In the genomic region with DNA sequence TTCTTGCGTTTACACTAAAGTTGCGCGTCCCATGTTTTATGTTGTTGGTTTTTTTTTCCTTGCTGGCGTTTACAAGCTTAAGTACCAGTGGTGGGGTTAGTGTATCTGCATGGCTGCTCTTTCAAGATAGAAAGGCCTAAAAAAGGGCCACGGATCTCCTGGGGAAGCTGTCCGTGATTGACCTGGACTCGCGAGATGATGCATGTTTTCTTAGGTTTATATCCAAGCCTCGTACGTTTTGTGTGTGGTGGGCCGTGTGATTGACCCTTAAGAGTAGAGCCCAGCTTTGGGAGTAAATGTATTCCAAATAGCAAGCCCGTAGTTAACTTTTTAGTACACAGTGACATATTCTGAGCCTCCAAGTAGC, we compare ENCODE assay signal across 8 cellular contexts. TPM values are rescaled to one million over a fixed set of nuclear protein-coding genes. Genes with fewer than 3 reads are reported as not detected.
DNase-seq lines count a peak whose midpoint lies in the region; ATAC-seq and TF ChIP-seq lines count a peak whose summit lies in the region.
"Not testable (repeated sequence)": the region's sequence is repeated elsewhere in the genome, so short reads cannot be mapped to it uniquely, and the experiment has no call there.

No MANE protein-coding gene starts in this region.

- not testable (repeated sequence) for TF ChIP-seq POLR2A in breast epithelium (IDR thresholded peaks at IDR 0.05); testis (IDR thresholded peaks at IDR 0.05)

- not testable (repeated sequence) for H3K4me1 ChIP-seq in breast epithelium, testis
- peaks cover 0 to 17% of the 10 kb centered on the region in 2 donors for H3K4me1 ChIP-seq in right atrium auricular region

- H3K9me3 Mint-ChIP-seq in natural killer cell, result not testable (repeated sequence)

- TF ChIP-seq CTCF in breast epithelium (IDR thresholded peaks at IDR 0.05); right atrium auricular region (IDR thresholded peaks at IDR 0.05); natural killer cell (IDR thresholded peaks at IDR 0.05); testis (IDR thresholded peaks at IDR 0.05): not testable (repeated sequence)

- H3K36me3 ChIP-seq in breast epithelium; right atrium auricular region; testis (ENCODE audit: low read depth, missing control alignments): not testable (repeated sequence)

- H3K4me3 Mint-ChIP-seq in T-helper 17 cell, result peak overlapping the region; percentile 99
- H3K4me3 Mint-ChIP-seq in natural killer cell, result peak overlapping the region; percentile 100

- H3K36me3 Mint-ChIP-seq in T-helper 17 cell (ENCODE audit: low read depth); natural killer cell: not testable (repeated sequence)

- 0% methylated on average over 12 of the region's 12 CpGs for WGBS in testis, 2 donors

- H3K9me3 ChIP-seq in T-helper 17 cell (ENCODE audit: control insufficient read depth, low read length, poor library complexity, severe bottlenecking); breast epithelium; right atrium auricular region; testis: not testable (repeated sequence)

- DNase-seq in EH (ENCODE audit: low read depth), result peak; percentile 17
- DNase-seq in HT-29 (ENCODE audit: low spot score), result peak; percentile 9
- not testable (repeated sequence) for DNase-seq in T-helper 17 cell; breast epithelium (ENCODE audit: low spot score in 2 of 2); right atrium auricular region (ENCODE audit: low spot score); natural killer cell; testis

- H3K27ac Mint-ChIP-seq in T-helper 17 cell (peak overlapping the region; percentile 74), natural killer cell (peak overlapping the region; percentile 92 to 97)

- H3K4me1 Mint-ChIP-seq in T-helper 17 cell (peaks cover 20% of the 10 kb centered on the region), natural killer cell (peaks cover 40 to 43% of the 10 kb centered on the region in 2 donors)

- ATAC-seq in GM21825 (IDR thresholded peaks at IDR 0.05; ENCODE audit: unreplicated experiment) (peak; percentile 14), T-helper 17 cell (peak; percentile 13), natural killer cell (peak; percentile 7 to 22 (median 10))

- H3K4me3 ChIP-seq in breast epithelium (peak overlapping the region; percentile 70 to 93 (median 77)), right atrium auricular region (peak overlapping the region; percentile 77 to 93), testis (peak overlapping the region; percentile 87 to 88)

- intact Hi-C loops in breast epithelium (cut with DNase I; ENCODE audit: low total_unique reads); natural killer cell (cut with micrococcal nuclease); testis (cut with DNase I; ENCODE audit: low total_unique reads): not testable (repeated sequence)

- H3K27me3 ChIP-seq in breast epithelium, right atrium auricular region, testis: not testable (repeated sequence)

- peak overlapping the region; percentile 35 to 81 for H3K27ac ChIP-seq in breast epithelium
- peak overlapping the region; percentile 66 to 74 for H3K27ac ChIP-seq in right atrium auricular region
- H3K27ac ChIP-seq in testis, result peak overlapping the region in 1 of 2 donors; percentile 61

- H3K27me3 Mint-ChIP-seq in T-helper 17 cell; natural killer cell (ENCODE audit: low read depth in 2 of 2): not testable (repeated sequence)

RNA-seq across cellular contexts. Expression of a gene that starts 0.5 kb away (rescaled TPM):
- 12.6 and 19.5 TPM in 2 replicates for total RNA-seq in HT-29 (2014; rRNA removed; shearing (Covaris generic))
- total RNA-seq in T-helper 17 cell (10 to 100 TPM; 24.1 to 34.0 TPM), breast epithelium (10 to 100 TPM; 15.0 to 29.7 (median 24.6) TPM), right atrium auricular region (10 to 100 TPM; 15.3 to 20.7 TPM), natural killer cell (10 to 100 TPM; 24.9 to 37.5 (median 27.9) TPM), testis (10 to 100 TPM; 31.3 to 40.4 TPM)
- polyA plus RNA-seq in testis (ENCODE audit: insufficient read depth, low read depth, low replicate concordance), result 15.9 TPM

RNA-seq across cellular contexts. Expression of a gene that starts 0.5 kb away (rescaled TPM):
- total RNA-seq in HT-29 (2014; rRNA removed; shearing (Covaris generic)), result 22.8 TPM in 2 replicates
- total RNA-seq in T-helper 17 cell, result 10 to 100 TPM; 24.1 to 27.1 TPM
- total RNA-seq in breast epithelium, result 10 to 100 TPM; 24.3 to 45.4 (median 31.5) TPM
- total RNA-seq in right atrium auricular region, result 10 to 100 TPM; 16.0 to 19.5 TPM
- 10 to 100 TPM; 26.2 to 35.2 (median 34.9) TPM for total RNA-seq in natural killer cell
- 10 to 100 TPM; 39.4 to 49.4 TPM for total RNA-seq in testis
- 19.7 TPM for polyA plus RNA-seq in testis (ENCODE audit: insufficient read depth, low read depth, low replicate concordance)

RNA-seq across cellular contexts. Expression of a gene that starts 45.9 kb away (rescaled TPM):
- 11.3 and 12.3 TPM in 2 replicates for total RNA-seq in HT-29 (2014; rRNA removed; shearing (Covaris generic))
- total RNA-seq in T-helper 17 cell, result 10 to 100 TPM; 18.5 to 18.6 TPM
- total RNA-seq in breast epithelium, result 10 to 100 TPM; 12.8 to 29.8 (median 26.8) TPM
- 1 to 10 TPM; 2.6 to 4.5 TPM for total RNA-seq in right atrium auricular region
- total RNA-seq in natural killer cell, result 10 to 100 TPM; 11.7 to 25.8 (median 20.0) TPM
- 10 to 100 TPM; 33.3 to 52.1 TPM for total RNA-seq in testis
- 21.2 TPM for polyA plus RNA-seq in testis (ENCODE audit: insufficient read depth, low read depth, low replicate concordance)
